Comparison of ENCODE assay signal across 1 cellular context in the genomic region with DNA sequence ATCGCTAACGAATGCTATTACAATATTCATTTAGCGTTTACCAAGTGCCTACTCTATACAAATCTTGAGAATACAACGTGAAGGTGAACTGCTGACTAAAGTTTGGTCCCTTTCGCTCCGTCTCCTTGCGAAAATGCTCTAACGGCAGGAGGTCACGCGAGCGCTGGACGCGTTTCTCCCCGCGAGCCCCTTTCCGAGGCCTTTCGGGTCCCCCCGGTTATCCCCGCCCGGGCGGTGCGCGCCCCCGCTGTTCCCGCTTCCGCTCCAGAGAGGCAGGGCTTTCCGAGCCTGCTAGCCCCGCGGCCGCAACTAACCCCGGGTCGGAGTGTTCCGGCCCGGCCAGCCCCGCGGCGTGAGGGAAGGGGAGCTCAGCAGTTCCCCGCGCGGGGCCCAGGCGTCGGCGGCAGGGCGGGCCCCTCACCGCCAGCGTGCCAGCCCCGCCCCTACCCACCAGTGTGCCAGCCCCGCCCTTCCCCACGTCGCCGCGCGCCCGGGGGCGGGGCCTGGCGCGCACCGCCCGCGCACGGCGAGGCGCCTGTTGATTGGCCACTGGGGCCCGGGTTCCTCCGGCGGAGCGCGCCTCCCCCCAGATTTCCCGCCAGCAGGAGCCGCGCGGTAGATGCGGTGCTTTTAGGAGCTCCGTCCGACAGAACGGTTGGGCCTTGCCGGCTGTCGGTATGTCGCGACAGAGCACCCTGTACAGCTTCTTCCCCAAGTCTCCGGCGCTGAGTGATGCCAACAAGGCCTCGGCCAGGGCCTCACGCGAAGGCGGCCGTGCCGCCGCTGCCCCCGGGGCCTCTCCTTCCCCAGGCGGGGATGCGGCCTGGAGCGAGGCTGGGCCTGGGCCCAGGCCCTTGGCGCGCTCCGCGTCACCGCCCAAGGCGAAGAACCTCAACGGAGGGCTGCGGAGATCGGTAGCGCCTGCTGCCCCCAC.
TF ChIP-seq lines count a peak whose summit lies in the region.

Gene MSH6 (plus strand): TSS at position 589 of the 934 bp plus-strand sequence. CDS start 89 bp downstream, at position 678.

TF ChIP-seq in HepG2, 621 proteins besides CTCF, POLR2A, EP300 and RAD21 (continued from another document and continues in another):
- TF ChIP-seq, protein P1, sequence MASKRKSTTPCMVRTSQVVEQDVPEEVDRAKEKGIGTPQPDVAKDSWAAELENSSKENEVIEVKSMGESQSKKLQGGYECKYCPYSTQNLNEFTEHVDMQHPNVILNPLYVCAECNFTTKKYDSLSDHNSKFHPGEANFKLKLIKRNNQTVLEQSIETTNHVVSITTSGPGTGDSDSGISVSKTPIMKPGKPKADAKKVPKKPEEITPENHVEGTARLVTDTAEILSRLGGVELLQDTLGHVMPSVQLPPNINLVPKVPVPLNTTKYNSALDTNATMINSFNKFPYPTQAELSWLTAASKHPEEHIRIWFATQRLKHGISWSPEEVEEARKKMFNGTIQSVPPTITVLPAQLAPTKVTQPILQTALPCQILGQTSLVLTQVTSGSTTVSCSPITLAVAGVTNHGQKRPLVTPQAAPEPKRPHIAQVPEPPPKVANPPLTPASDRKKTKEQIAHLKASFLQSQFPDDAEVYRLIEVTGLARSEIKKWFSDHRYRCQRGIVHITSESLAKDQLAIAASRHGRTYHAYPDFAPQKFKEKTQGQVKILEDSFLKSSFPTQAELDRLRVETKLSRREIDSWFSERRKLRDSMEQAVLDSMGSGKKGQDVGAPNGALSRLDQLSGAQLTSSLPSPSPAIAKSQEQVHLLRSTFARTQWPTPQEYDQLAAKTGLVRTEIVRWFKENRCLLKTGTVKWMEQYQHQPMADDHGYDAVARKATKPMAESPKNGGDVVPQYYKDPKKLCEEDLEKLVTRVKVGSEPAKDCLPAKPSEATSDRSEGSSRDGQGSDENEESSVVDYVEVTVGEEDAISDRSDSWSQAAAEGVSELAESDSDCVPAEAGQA (IDR thresholded peaks at IDR 0.05; ENCODE audit: low read depth): peak; percentile 31; the same call in 1 of the 2 replicates
- TF ChIP-seq, protein P1 (CRISPR knock-in tag; IDR thresholded peaks at IDR 0.05; ENCODE audit: borderline replicate concordance): peak; percentile 81; the same call in 1 of the 2 replicates
- no peak; the same call in 1 of the 2 replicates for TF ChIP-seq ZNF672 (CRISPR knock-in tag; IDR thresholded peaks at IDR 0.05)
- peak; percentile 81 for TF ChIP-seq TAF1 (CRISPR knock-in tag; IDR thresholded peaks at IDR 0.05)
- TF ChIP-seq ZNF792 (CRISPR knock-in tag; IDR thresholded peaks at IDR 0.05): peak; percentile 82; the same call in 1 of the 2 replicates
- no peak for TF ChIP-seq ZNF644 (CRISPR knock-in tag; IDR thresholded peaks at IDR 0.05; ENCODE audit: low read depth)
- TF ChIP-seq ZNF354B (CRISPR knock-in tag; IDR thresholded peaks at IDR 0.05): peak; percentile 83; the same call in 1 of the 2 replicates
- TF ChIP-seq, protein P2, sequence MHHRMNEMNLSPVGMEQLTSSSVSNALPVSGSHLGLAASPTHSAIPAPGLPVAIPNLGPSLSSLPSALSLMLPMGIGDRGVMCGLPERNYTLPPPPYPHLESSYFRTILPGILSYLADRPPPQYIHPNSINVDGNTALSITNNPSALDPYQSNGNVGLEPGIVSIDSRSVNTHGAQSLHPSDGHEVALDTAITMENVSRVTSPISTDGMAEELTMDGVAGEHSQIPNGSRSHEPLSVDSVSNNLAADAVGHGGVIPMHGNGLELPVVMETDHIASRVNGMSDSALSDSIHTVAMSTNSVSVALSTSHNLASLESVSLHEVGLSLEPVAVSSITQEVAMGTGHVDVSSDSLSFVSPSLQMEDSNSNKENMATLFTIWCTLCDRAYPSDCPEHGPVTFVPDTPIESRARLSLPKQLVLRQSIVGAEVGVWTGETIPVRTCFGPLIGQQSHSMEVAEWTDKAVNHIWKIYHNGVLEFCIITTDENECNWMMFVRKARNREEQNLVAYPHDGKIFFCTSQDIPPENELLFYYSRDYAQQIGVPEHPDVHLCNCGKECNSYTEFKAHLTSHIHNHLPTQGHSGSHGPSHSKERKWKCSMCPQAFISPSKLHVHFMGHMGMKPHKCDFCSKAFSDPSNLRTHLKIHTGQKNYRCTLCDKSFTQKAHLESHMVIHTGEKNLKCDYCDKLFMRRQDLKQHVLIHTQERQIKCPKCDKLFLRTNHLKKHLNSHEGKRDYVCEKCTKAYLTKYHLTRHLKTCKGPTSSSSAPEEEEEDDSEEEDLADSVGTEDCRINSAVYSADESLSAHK (CRISPR knock-in tag; IDR thresholded peaks at IDR 0.05; ENCODE audit: borderline replicate concordance): 0 out of 2 replicates have a peak, but pooled peaks have one; percentile 77
- no peak; the same call in 1 of the 2 replicates for TF ChIP-seq ZNF205 (CRISPR knock-in tag; IDR thresholded peaks at IDR 0.05)
- TF ChIP-seq ZNF460 (CRISPR knock-in tag; IDR thresholded peaks at IDR 0.05; ENCODE audit: borderline replicate concordance): peak; percentile 16; the same call in 1 of the 2 replicates
- TF ChIP-seq ZNF777 (CRISPR knock-in tag; IDR thresholded peaks at IDR 0.05): peak; percentile 84
- peak; percentile 47; the same call in 1 of the 2 replicates for TF ChIP-seq ATRX (CRISPR knock-in tag; IDR thresholded peaks at IDR 0.05; ENCODE audit: borderline replicate concordance)
- TF ChIP-seq SKIL (CRISPR knock-in tag; IDR thresholded peaks at IDR 0.05; ENCODE audit: borderline replicate concordance): peak; percentile 28; the same call in 1 of the 2 replicates
- TF ChIP-seq MXI1 (IDR thresholded peaks at IDR 0.05; ENCODE audit: borderline replicate concordance, low read depth, low read length): peak; percentile 66; the same call in 1 of the 3 replicates
- TF ChIP-seq, protein P3, sequence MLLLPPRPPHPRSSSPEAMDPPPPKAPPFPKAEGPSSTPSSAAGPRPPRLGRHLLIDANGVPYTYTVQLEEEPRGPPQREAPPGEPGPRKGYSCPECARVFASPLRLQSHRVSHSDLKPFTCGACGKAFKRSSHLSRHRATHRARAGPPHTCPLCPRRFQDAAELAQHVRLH (CRISPR knock-in tag; IDR thresholded peaks at IDR 0.05; ENCODE audit: borderline replicate concordance, low read depth): peak; percentile 52; the same call in 1 of the 2 replicates
- TF ChIP-seq ZNF547 (CRISPR knock-in tag; IDR thresholded peaks at IDR 0.05): peak; percentile 87; the same call in 1 of the 2 replicates
- TF ChIP-seq TMF1 (CRISPR knock-in tag; IDR thresholded peaks at IDR 0.05; ENCODE audit: low read depth): peak; percentile 99
- TF ChIP-seq, protein P4, sequence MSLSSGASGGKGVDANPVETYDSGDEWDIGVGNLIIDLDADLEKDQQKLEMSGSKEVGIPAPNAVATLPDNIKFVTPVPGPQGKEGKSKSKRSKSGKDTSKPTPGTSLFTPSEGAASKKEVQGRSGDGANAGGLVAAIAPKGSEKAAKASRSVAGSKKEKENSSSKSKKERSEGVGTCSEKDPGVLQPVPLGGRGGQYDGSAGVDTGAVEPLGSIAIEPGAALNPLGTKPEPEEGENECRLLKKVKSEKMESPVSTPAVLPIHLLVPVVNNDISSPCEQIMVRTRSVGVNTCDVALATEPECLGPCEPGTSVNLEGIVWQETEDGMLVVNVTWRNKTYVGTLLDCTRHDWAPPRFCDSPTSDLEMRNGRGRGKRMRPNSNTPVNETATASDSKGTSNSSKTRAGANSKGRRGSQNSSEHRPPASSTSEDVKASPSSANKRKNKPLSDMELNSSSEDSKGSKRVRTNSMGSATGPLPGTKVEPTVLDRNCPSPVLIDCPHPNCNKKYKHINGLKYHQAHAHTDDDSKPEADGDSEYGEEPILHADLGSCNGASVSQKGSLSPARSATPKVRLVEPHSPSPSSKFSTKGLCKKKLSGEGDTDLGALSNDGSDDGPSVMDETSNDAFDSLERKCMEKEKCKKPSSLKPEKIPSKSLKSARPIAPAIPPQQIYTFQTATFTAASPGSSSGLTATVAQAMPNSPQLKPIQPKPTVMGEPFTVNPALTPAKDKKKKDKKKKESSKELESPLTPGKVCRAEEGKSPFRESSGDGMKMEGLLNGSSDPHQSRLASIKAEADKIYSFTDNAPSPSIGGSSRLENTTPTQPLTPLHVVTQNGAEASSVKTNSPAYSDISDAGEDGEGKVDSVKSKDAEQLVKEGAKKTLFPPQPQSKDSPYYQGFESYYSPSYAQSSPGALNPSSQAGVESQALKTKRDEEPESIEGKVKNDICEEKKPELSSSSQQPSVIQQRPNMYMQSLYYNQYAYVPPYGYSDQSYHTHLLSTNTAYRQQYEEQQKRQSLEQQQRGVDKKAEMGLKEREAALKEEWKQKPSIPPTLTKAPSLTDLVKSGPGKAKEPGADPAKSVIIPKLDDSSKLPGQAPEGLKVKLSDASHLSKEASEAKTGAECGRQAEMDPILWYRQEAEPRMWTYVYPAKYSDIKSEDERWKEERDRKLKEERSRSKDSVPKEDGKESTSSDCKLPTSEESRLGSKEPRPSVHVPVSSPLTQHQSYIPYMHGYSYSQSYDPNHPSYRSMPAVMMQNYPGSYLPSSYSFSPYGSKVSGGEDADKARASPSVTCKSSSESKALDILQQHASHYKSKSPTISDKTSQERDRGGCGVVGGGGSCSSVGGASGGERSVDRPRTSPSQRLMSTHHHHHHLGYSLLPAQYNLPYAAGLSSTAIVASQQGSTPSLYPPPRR (CRISPR knock-in tag; IDR thresholded peaks at IDR 0.05; ENCODE audit: borderline replicate concordance): no peak; the same call in 1 of the 2 replicates
- TF ChIP-seq, protein P5, sequence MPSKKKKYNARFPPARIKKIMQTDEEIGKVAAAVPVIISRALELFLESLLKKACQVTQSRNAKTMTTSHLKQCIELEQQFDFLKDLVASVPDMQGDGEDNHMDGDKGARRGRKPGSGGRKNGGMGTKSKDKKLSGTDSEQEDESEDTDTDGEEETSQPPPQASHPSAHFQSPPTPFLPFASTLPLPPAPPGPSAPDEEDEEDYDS (CRISPR knock-in tag; IDR thresholded peaks at IDR 0.05): peak; percentile 60
- peak; percentile 9 for TF ChIP-seq NFKBIZ (CRISPR knock-in tag; IDR thresholded peaks at IDR 0.05)
- TF ChIP-seq ZNF235 (CRISPR knock-in tag; IDR thresholded peaks at IDR 0.05; ENCODE audit: borderline replicate concordance): peak; percentile 42; the same call in 1 of the 2 replicates
- TF ChIP-seq, protein P6, sequence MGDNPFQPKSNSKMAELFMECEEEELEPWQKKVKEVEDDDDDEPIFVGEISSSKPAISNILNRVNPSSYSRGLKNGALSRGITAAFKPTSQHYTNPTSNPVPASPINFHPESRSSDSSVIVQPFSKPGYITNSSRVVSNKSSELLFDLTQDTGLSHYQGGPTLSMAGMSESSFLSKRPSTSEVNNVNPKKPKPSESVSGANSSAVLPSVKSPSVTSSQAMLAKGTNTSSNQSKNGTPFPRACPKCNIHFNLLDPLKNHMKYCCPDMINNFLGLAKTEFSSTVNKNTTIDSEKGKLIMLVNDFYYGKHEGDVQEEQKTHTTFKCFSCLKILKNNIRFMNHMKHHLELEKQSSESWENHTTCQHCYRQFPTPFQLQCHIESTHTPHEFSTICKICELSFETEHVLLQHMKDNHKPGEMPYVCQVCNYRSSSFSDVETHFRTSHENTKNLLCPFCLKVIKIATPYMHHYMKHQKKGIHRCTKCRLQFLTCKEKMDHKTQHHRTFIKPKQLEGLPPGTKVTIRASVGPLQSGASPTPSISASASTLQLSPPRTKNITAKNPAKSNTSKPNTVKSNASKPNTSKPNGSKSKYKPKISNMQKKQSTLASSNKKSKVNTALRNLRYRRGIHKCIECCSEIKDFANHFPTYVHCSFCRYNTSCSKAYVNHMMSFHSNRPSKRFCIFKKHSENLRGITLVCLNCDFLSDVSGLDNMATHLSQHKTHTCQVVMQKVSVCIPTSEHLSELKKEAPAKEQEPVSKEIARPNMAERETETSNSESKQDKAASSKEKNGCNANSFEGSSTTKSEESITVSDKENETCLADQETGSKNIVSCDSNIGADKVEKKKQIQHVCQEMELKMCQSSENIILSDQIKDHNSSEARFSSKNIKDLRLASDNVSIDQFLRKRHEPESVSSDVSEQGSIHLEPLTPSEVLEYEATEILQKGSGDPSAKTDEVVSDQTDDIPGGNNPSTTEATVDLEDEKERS (CRISPR knock-in tag; IDR thresholded peaks at IDR 0.05): no peak; the same call in 1 of the 2 replicates
- TF ChIP-seq ETS1 (CRISPR knock-in tag; IDR thresholded peaks at IDR 0.05): peak; percentile 93; the same call in 1 of the 2 replicates
- TF ChIP-seq ZNF879 (CRISPR knock-in tag; IDR thresholded peaks at IDR 0.05): peak; percentile 85
